ENCODE assay signal across 28 cellular contexts in the genomic region with DNA sequence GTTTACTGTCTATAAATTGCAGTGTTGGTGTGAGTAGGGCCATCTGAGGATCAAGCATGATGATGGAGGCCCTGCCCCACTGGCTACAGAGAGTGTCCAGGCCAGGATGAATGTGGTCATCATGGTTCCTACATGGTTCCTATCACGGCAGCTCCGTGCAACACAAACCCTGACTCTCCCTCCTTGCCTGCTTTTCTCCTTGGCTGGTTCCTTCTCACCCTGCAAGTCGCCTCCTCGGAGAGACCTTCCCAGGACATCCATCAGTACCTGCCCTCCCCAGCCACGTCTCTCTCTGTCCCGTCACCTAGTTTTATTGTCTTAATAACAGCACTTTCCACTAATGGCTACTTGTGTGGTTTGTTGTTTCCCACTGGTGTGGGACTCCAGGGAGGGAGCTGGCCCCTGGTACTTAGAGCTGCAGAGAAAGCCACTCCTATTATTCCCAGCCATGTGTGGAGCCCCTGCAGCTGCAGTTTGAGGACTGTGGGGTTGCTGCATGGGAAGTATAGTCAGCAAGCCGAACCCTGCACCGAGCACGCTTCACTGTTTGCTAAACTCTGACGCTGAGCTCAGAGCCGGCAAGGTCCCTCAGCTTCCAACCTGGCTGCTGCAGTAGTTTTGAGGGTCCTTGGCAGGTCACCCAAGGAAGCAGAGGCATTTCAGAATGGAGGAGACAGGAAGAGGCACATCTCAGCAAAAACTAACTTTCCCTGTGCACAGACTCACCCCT.
DNase-seq lines count a peak whose midpoint lies in the region; ATAC-seq, FAIRE-seq and TF ChIP-seq lines count a peak whose summit lies in the region.
"Had no signal": no experiment of that assay in that cellular context is flagged by ENCODE, and none has a peak within 500 bp of the region (broad histone marks: within the 10 kb centered on the region; RNA-seq: fewer than 3 reads in every experiment).

No MANE protein-coding gene starts in this region.

- no peak for TF ChIP-seq CTCF in right atrium auricular region (IDR thresholded peaks at IDR 0.05)

- DNase-seq in right atrium auricular region (ENCODE audit: low spot score) (peak; percentile 46), left cardiac atrium (no peak), mucosa of gallbladder (ENCODE audit: low spot score) (peak; percentile 7), urothelium cell line (ENCODE audit: low spot score) (no peak), occipital lobe (lab: John Stamatoyannopoulos, UW) (no peak)
- peak; percentile 1 to 9 for DNase-seq in central memory CD8-positive, alpha-beta T cell (ENCODE audit: low spot score in 2 of 2)
- DNase-seq in naive thymus-derived CD8-positive, alpha-beta T cell: no peak
- DNase-seq in natural killer cell treated with Interleukin-12 subunit alpha and Interleukin-12 subunit beta and Interleukin-15 and Interleukin-18, amount 100 ng/mL, for 72 hours (ENCODE audit: low spot score): no peak
- DNase-seq: activated CD4-positive, alpha-beta T cell treated with anti-CD3 and anti-CD28 coated beads for 4 hours; amygdala; cortex of kidney; IMR-90; NCI-H1048; NCI-H1694; NCI-H524 treated with DMSO at 0.1 percent for 48 hours; NK-92 treated with Interleukin-12 subunit alpha and Interleukin-12 subunit beta, amount 100 ng/mL, for 24 hours; PC-3; Right ventricle myocardium superior; small intestine; stimulated activated CD4-positive, alpha-beta T cell treated with anti-CD3 and anti-CD28 coated beads, Interleukin-1b, Interleukin-23, amount 100 ng/mL, for 48 hours; stimulated activated CD8-positive, alpha-beta memory T cell treated with anti-CD3 and anti-CD28 coated beads, Interleukin-4, amount 100 ng/mL, for 48 hours; transverse colon had no signal

- ATAC-seq in left cardiac atrium: no peak
- no peak for ATAC-seq in central memory CD8-positive, alpha-beta T cell (replicated peaks; ENCODE audit: extremely low read depth, poor library complexity, severe bottlenecking)
- no peak for ATAC-seq in naive thymus-derived CD8-positive, alpha-beta T cell
- ATAC-seq in natural killer cell treated with Interleukin-12 subunit alpha and Interleukin-12 subunit beta and Interleukin-15 and Interleukin-18, amount 100 ng/mL, for 72 hours: no peak
- ATAC-seq: PC-3 had no signal

- H3K27me3 ChIP-seq in right atrium auricular region: no peaks in the 10 kb centered on the region
- H3K27me3 ChIP-seq: transverse colon had no signal

- no peaks in the 10 kb centered on the region for H3K36me3 ChIP-seq in right atrium auricular region
- H3K36me3 ChIP-seq: transverse colon had no signal

- no peaks in the 10 kb centered on the region for H3K9me3 Mint-ChIP-seq in central memory CD8-positive, alpha-beta T cell
- H3K9me3 Mint-ChIP-seq in naive thymus-derived CD8-positive, alpha-beta T cell: no peaks in the 10 kb centered on the region
- no peaks in the 10 kb centered on the region for H3K9me3 Mint-ChIP-seq in natural killer cell treated with Interleukin-12 subunit alpha and Interleukin-12 subunit beta and Interleukin-15 and Interleukin-18, amount 100 ng/mL, for 72 hours
- H3K9me3 Mint-ChIP-seq: activated naive CD4-positive, alpha-beta T cell treated with anti-CD3 and anti-CD28 coated beads, Interleukin-2, amount 50 U/mL, for 24 hours; T-helper 2 cell treated with Interferon-gamma antibody and Interleukin-4, amounts not matched to agents 5 μg/mL and 100 μg/mL, for 36 hours had no signal

- no peaks in the 10 kb centered on the region for H3K9me3 ChIP-seq in right atrium auricular region
- H3K9me3 ChIP-seq: Caco-2, transverse colon had no signal

- no peaks in the 10 kb centered on the region for H3K4me1 Mint-ChIP-seq in central memory CD8-positive, alpha-beta T cell
- peaks cover 0 to 2% (median 0%) of the 10 kb centered on the region in 4 donors for H3K4me1 Mint-ChIP-seq in naive thymus-derived CD8-positive, alpha-beta T cell
- H3K4me1 Mint-ChIP-seq in natural killer cell treated with Interleukin-12 subunit alpha and Interleukin-12 subunit beta and Interleukin-15 and Interleukin-18, amount 100 ng/mL, for 72 hours (ENCODE audit: low read depth in 2 of 2): no peaks in the 10 kb centered on the region
- H3K4me1 Mint-ChIP-seq: activated naive CD4-positive, alpha-beta T cell treated with anti-CD3 and anti-CD28 coated beads, Interleukin-2, amount 50 U/mL, for 24 hours; memory B cell had no signal

- peak; percentile 46 for FAIRE-seq in urothelium cell line (lab: Jason Lieb, UNC)
- FAIRE-seq: frontal cortex, small intestine had no signal

- no peak overlapping the region for H3K4me3 Mint-ChIP-seq in central memory CD8-positive, alpha-beta T cell
- no peak overlapping the region for H3K4me3 Mint-ChIP-seq in naive thymus-derived CD8-positive, alpha-beta T cell
- no peak overlapping the region for H3K4me3 Mint-ChIP-seq in natural killer cell treated with Interleukin-12 subunit alpha and Interleukin-12 subunit beta and Interleukin-15 and Interleukin-18, amount 100 ng/mL, for 72 hours
- H3K4me3 Mint-ChIP-seq: activated naive CD4-positive, alpha-beta T cell treated with anti-CD3 and anti-CD28 coated beads, Interleukin-2, amount 50 U/mL, for 24 hours; memory B cell; T-helper 2 cell treated with Interferon-gamma antibody and Interleukin-4, amounts not matched to agents 5 μg/mL and 100 μg/mL, for 36 hours had no signal

- H3K27me3 Mint-ChIP-seq in central memory CD8-positive, alpha-beta T cell: peaks cover 58% of the 10 kb centered on the region
- H3K27me3 Mint-ChIP-seq in naive thymus-derived CD8-positive, alpha-beta T cell: peaks cover 7 to 70% (median 27%) of the 10 kb centered on the region in 5 donors
- peaks cover 28 to 45% of the 10 kb centered on the region in 2 donors for H3K27me3 Mint-ChIP-seq in natural killer cell treated with Interleukin-12 subunit alpha and Interleukin-12 subunit beta and Interleukin-15 and Interleukin-18, amount 100 ng/mL, for 72 hours

- H3K4me3 ChIP-seq in right atrium auricular region: no peak overlapping the region
- H3K4me3 ChIP-seq: transverse colon had no signal

- intact Hi-C loops in left cardiac atrium (cut with DNase I): no loop called here

- H3K4me1 ChIP-seq in right atrium auricular region: no peaks in the 10 kb centered on the region
- H3K4me1 ChIP-seq: Caco-2, transverse colon had no signal

- POLR2A ChIA-PET in naive thymus-derived CD8-positive, alpha-beta T cell (lab: Charles Lee): no interaction called here

- no peak overlapping the region for H3K27ac ChIP-seq in right atrium auricular region
- H3K27ac ChIP-seq: transverse colon, VCaP had no signal

- H3K27ac Mint-ChIP-seq in central memory CD8-positive, alpha-beta T cell (ENCODE audit: low read depth): no peak overlapping the region
- no peak overlapping the region for H3K27ac Mint-ChIP-seq in naive thymus-derived CD8-positive, alpha-beta T cell
- H3K27ac Mint-ChIP-seq in natural killer cell treated with Interleukin-12 subunit alpha and Interleukin-12 subunit beta and Interleukin-15 and Interleukin-18, amount 100 ng/mL, for 72 hours: no peak overlapping the region
- H3K27ac Mint-ChIP-seq: activated naive CD4-positive, alpha-beta T cell treated with anti-CD3 and anti-CD28 coated beads, Interleukin-2, amount 50 U/mL, for 24 hours; memory B cell; T-helper 2 cell treated with Interferon-gamma antibody and Interleukin-4, amounts not matched to agents 5 μg/mL and 100 μg/mL, for 36 hours had no signal

- H3K36me3 Mint-ChIP-seq in central memory CD8-positive, alpha-beta T cell (ENCODE audit: insufficient read depth): peaks cover under 1% of the 10 kb centered on the region
- no peaks in the 10 kb centered on the region for H3K36me3 Mint-ChIP-seq in naive thymus-derived CD8-positive, alpha-beta T cell
- H3K36me3 Mint-ChIP-seq in natural killer cell treated with Interleukin-12 subunit alpha and Interleukin-12 subunit beta and Interleukin-15 and Interleukin-18, amount 100 ng/mL, for 72 hours: no peaks in the 10 kb centered on the region
- H3K36me3 Mint-ChIP-seq: activated naive CD4-positive, alpha-beta T cell treated with anti-CD3 and anti-CD28 coated beads, Interleukin-2, amount 50 U/mL, for 24 hours; memory B cell had no signal

Comparison
In these comparisons a context has a peak if more than half of its experiments do, and no peak if none do; other contexts are left out.
1. DNase-seq: peak in right atrium auricular region (single experiment), central memory CD8-positive, alpha-beta T cell (2 of 2) and mucosa of gallbladder (single experiment); none in left cardiac atrium (single experiment), urothelium cell line (single experiment), occipital lobe (single experiment), naive thymus-derived CD8-positive, alpha-beta T cell (0 of 10) and natural killer cell treated with Interleukin-12 subunit alpha and Interleukin-12 subunit beta and Interleukin-15 and Interleukin-18, amount 100 ng/mL, for 72 hours (single experiment).